ENCODE assay signal across 1 cellular context in the genomic region with DNA sequence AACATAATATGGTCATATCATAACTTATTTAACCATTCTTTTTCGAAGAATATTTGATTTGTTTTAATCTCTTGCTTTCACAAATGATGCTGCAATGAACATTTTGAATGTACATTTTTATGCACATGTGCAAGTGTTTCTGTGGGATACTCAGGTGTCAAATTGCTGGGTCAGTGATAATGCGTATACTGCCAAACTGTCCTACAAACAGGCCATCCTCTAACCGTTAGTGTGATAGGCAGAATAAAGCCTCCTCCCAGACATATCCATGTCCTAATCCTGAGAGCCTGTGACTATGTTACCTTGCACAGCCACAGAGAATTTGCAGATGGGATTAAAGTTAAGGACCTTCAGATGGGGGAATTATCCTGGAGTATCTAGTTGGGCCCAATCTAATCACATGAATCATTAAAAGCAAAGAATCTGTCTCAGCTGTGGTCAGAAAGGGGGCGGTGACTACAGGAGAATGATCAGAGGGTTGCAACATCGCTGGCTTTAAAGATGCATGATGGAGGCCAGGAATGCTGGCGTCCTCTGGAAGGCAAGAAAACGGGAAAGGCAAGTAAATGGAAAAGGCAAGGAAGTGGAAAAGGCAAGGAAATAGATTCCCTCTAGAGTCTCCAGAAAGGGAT.
TF ChIP-seq lines count a peak whose summit lies in the region.

No MANE protein-coding gene starts in this region.

TF ChIP-seq in K562, 482 proteins besides CTCF, POLR2A, EP300 and RAD21 (continued from another document):
- TF ChIP-seq, protein P1, sequence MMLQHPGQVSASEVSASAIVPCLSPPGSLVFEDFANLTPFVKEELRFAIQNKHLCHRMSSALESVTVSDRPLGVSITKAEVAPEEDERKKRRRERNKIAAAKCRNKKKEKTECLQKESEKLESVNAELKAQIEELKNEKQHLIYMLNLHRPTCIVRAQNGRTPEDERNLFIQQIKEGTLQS (IDR thresholded peaks at IDR 0.05), result peak; percentile 36; the same call in 1 of the 2 replicates
- TF ChIP-seq, protein P1 (CRISPR knock-in tag; conservative IDR thresholded peaks at IDR 0.05), result no peak
- peak; percentile 67 for TF ChIP-seq ZNF316 (IDR thresholded peaks at IDR 0.05)
